Comparison of ENCODE assay signal across 1 cellular context in genomic region chr15:93221754-93222153, GRCh38.
TF ChIP-seq lines count a peak whose summit lies in the region.

No MANE protein-coding gene starts in this region.

TF ChIP-seq in H1, 55 proteins besides CTCF, POLR2A, EP300 and RAD21:
- TF ChIP-seq PHF8 (conservative IDR thresholded peaks at IDR 0.05; ENCODE audit: low read depth, low read length) (no peak), SUZ12 (IDR thresholded peaks at IDR 0.05; ENCODE audit: low read length) (no peak), ATF2 (IDR thresholded peaks at IDR 0.05; ENCODE audit: low read length) (no peak), HDAC6 (IDR thresholded peaks at IDR 0.05; ENCODE audit: low read depth, low read length) (no peak), CHD1 (IDR thresholded peaks at IDR 0.05; ENCODE audit: low read depth, low read length) (no peak), CEBPB (IDR thresholded peaks at IDR 0.05; ENCODE audit: low read depth, low read length) (no peak), TAF7 (optimal IDR thresholded peaks at IDR 0.05; ENCODE audit: borderline replicate concordance, low read depth, low read length) (no peak), SRF (IDR thresholded peaks at IDR 0.05; ENCODE audit: low read depth, low read length) (no peak), SIN3A (conservative IDR thresholded peaks at IDR 0.05 in 1 of 2, IDR thresholded peaks at IDR 0.05 in 1 of 2; ENCODE audit: low read depth in 1 of 2, low read length in 2 of 2) (no peak), TEAD4 (IDR thresholded peaks at IDR 0.05; ENCODE audit: low read depth, low read length) (no peak), HDAC2 (IDR thresholded peaks at IDR 0.05; ENCODE audit: borderline replicate concordance in 1 of 2, low read depth in 2 of 2, low read length in 2 of 2) (no peak), SAP30 (IDR thresholded peaks at IDR 0.05; ENCODE audit: insufficient read depth, insufficient replicate concordance, low read length) (no peak), KDM4A (IDR thresholded peaks at IDR 0.05; ENCODE audit: low read depth, low read length, severe bottlenecking) (no peak)
